ENCODE assay signal across 17 cellular contexts in genomic region chr14:101118746-101119610, GRCh38.
DNase-seq lines count a peak whose midpoint lies in the region; ATAC-seq and TF ChIP-seq lines count a peak whose summit lies in the region.
"Had no signal": no experiment of that assay in that cellular context is flagged by ENCODE, and none has a peak within 500 bp of the region (broad histone marks: within the 10 kb centered on the region; RNA-seq: fewer than 3 reads in every experiment).

No MANE protein-coding gene starts in this region.

- no peaks in the 10 kb centered on the region for H3K36me3 ChIP-seq in psoas muscle (ENCODE audit: insufficient read depth in 1 of 2, low read depth in 1 of 2)
- H3K36me3 ChIP-seq: ascending aorta had no signal

- peaks cover 0 to 2% (median 0%) of the 10 kb centered on the region in 7 donors for H3K9me3 Mint-ChIP-seq in CD14-positive monocyte

- H3K27me3 Mint-ChIP-seq in CD14-positive monocyte (ENCODE audit: low read depth in 3 of 3): peaks cover 0 to 1% (median 0%) of the 10 kb centered on the region in 3 donors

- no peak for TF ChIP-seq CTCF in CD14-positive monocyte (IDR thresholded peaks at IDR 0.05)
- no peak for TF ChIP-seq CTCF in psoas muscle (IDR thresholded peaks at IDR 0.05)

- H3K27me3 ChIP-seq in psoas muscle (ENCODE audit: insufficient read depth in 3 of 3, low read length in 2 of 3): no peaks in the 10 kb centered on the region
- H3K27me3 ChIP-seq: ascending aorta had no signal

- intact Hi-C loops in CD14-positive monocyte (cut with micrococcal nuclease) (no loop called here), psoas muscle (cut with DNase I) (no loop called here)

- H3K4me3 ChIP-seq in psoas muscle: no peak overlapping the region

- no peaks in the 10 kb centered on the region for H3K9me3 ChIP-seq in psoas muscle
- H3K9me3 ChIP-seq: ascending aorta had no signal

- WGBS in psoas muscle, 3 donors: 60 to 73% (median 68%) methylated on average over 20 of the region's 20 CpGs

- ATAC-seq in psoas muscle: peak in 1 of 4 donors; percentile 57
- ATAC-seq in HG03139 (IDR thresholded peaks at IDR 0.05; ENCODE audit: unreplicated experiment): no peak
- ATAC-seq: activated CD4-positive, alpha-beta T cell treated with anti-CD3 and anti-CD28 coated beads for 36 hours; HCT116 had no signal

- H3K4me1 Mint-ChIP-seq in CD14-positive monocyte: peaks cover 40% of the 10 kb centered on the region

- no peak for DNase-seq in CD14-positive monocyte (ENCODE audit: low spot score)
- peak; percentile 49 for DNase-seq in NCI-H146 treated with DMSO at 0.1 percent for 48 hours (lab: John Stamatoyannopoulos, UW; ENCODE audit: unreplicated experiment)
- peak; percentile 46 for DNase-seq in islet precursor cell
- DNase-seq in psoas muscle: peak; percentile 12 to 75
- no peak for DNase-seq in G401 (ENCODE audit: low spot score)
- no peak for DNase-seq in NCI-H128 (lab: John Stamatoyannopoulos, UW; ENCODE audit: unreplicated experiment)
- no peak for DNase-seq in foreskin melanocyte
- DNase-seq: activated CD4-positive, alpha-beta T cell treated with anti-CD3 and anti-CD28 coated beads for 36 hours; cortex of kidney; DMS79 treated with DMSO at 0.1 percent for 48 hours; mammary epithelial cell; NCI-H2029; NCI-H774 had no signal

- H3K27ac ChIP-seq in psoas muscle: no peak overlapping the region
- H3K27ac ChIP-seq: ascending aorta, RWPE1 had no signal

- in situ Hi-C loops in G401 (cut with HindIII; ENCODE audit: low sequenced_read_pairs): no loop called here

- peak overlapping the region; percentile 22 to 99 (median 51) for H3K27ac Mint-ChIP-seq in CD14-positive monocyte
- H3K27ac Mint-ChIP-seq: activated CD4-positive, alpha-beta T cell treated with anti-CD3 and anti-CD28 coated beads for 36 hours had no signal

- peak overlapping the region in 1 of 2 donors; percentile 98 for H3K4me3 Mint-ChIP-seq in CD14-positive monocyte
- H3K4me3 Mint-ChIP-seq: activated CD4-positive, alpha-beta T cell treated with anti-CD3 and anti-CD28 coated beads for 36 hours had no signal

- H3K4me1 ChIP-seq in psoas muscle: no peaks in the 10 kb centered on the region
- H3K4me1 ChIP-seq: ascending aorta had no signal

- H3K36me3 Mint-ChIP-seq in CD14-positive monocyte: peaks cover 29 to 30% of the 10 kb centered on the region in 2 donors

Comparison
In these comparisons a context has a peak if more than half of its experiments do, and no peak if none do; other contexts are left out.
1. DNase-seq: peak in NCI-H146 treated with DMSO at 0.1 percent for 48 hours (single experiment), islet precursor cell (single experiment) and psoas muscle (2 of 2); none in CD14-positive monocyte (single experiment), G401 (single experiment), NCI-H128 (single experiment) and foreskin melanocyte (single experiment).